8 cellular contexts compared by ENCODE assay signal in genomic region chr2:231604101-231604684, GRCh38. TPM values are rescaled to one million over a fixed set of nuclear protein-coding genes. Genes with fewer than 3 reads are reported as not detected.
DNase-seq lines count a peak whose midpoint lies in the region; ATAC-seq and TF ChIP-seq lines count a peak whose summit lies in the region.

No MANE protein-coding gene starts in this region.

- H3K4me1 Mint-ChIP-seq in dendritic cell treated with granulocyte-macrophage colony-stimulating factor and Interleukin-4, amounts not matched to agents 40 ng/mL and 50 ng/mL, for 4 days (ENCODE audit: low read depth): peaks cover 29% of the 10 kb centered on the region

- peak overlapping the region; percentile 79 for H3K27ac Mint-ChIP-seq in dendritic cell treated with granulocyte-macrophage colony-stimulating factor and Interleukin-4, amounts not matched to agents 40 ng/mL and 50 ng/mL, for 4 days

- no peaks in the 10 kb centered on the region for H3K9me3 ChIP-seq in testis

- WGBS in testis, 2 donors: 5% methylated on average over 8 to 32 of the region's 40 CpGs

- ATAC-seq in GM18867 (IDR thresholded peaks at IDR 0.05; ENCODE audit: unreplicated experiment) (peak; percentile 39), HG03064 (IDR thresholded peaks at IDR 0.05; ENCODE audit: low read depth, unreplicated experiment) (peak; percentile 45)

- TF ChIP-seq POLR2A in testis (IDR thresholded peaks at IDR 0.05): peak; percentile 23

- H3K27me3 ChIP-seq in testis: no peaks in the 10 kb centered on the region

- H3K4me3 Mint-ChIP-seq in dendritic cell treated with granulocyte-macrophage colony-stimulating factor and Interleukin-4, amounts not matched to agents 40 ng/mL and 50 ng/mL, for 4 days: peak overlapping the region; percentile 51

- peaks cover 25% of the 10 kb centered on the region for H3K4me1 ChIP-seq in testis

- H3K4me3 ChIP-seq in AG09309 (ENCODE audit: control insufficient read depth, low read depth, low read length) (peak overlapping the region; percentile 40), testis (peak overlapping the region; percentile 53 to 63)

- H3K36me3 ChIP-seq in testis (ENCODE audit: low read depth, missing control alignments): no peaks in the 10 kb centered on the region

- H3K27me3 Mint-ChIP-seq in dendritic cell treated with granulocyte-macrophage colony-stimulating factor and Interleukin-4, amounts not matched to agents 40 ng/mL and 50 ng/mL, for 4 days: peaks cover 23% of the 10 kb centered on the region

- no peaks in the 10 kb centered on the region for H3K9me3 Mint-ChIP-seq in dendritic cell treated with granulocyte-macrophage colony-stimulating factor and Interleukin-4, amounts not matched to agents 40 ng/mL and 50 ng/mL, for 4 days

- TF ChIP-seq CTCF in AG09309 (IDR thresholded peaks at IDR 0.05; ENCODE audit: control insufficient read depth, insufficient read depth, low read depth, low read length, missing control alignments) (no peak), testis (IDR thresholded peaks at IDR 0.05) (no peak)

- intact Hi-C loops in dendritic cell treated with granulocyte-macrophage colony-stimulating factor and Interleukin-4, amounts not matched to agents 40 ng/mL and 50 ng/mL, for 4 days (cut with micrococcal nuclease): loop anchor here (5.0 kb wide), 1 partner anchor 87 kb away; no protein-coding TSS in a partner anchor
- intact Hi-C loops in testis (cut with DNase I; ENCODE audit: low total_unique reads): loop anchor here (5.0 kb wide), 1 partner anchor 42 kb away; no protein-coding TSS in a partner anchor

- no peaks in the 10 kb centered on the region for H3K36me3 Mint-ChIP-seq in dendritic cell treated with granulocyte-macrophage colony-stimulating factor and Interleukin-4, amounts not matched to agents 40 ng/mL and 50 ng/mL, for 4 days (ENCODE audit: low read depth)

- peak overlapping the region; percentile 93 to 98 for H3K27ac ChIP-seq in testis

- no peak for DNase-seq in AG09309 (ENCODE audit: low read depth)
- peak; percentile 41 for DNase-seq in RKO (ENCODE audit: low spot score)
- peak; percentile 94 for DNase-seq in medulla oblongata (ENCODE audit: extremely low spot score)
- peak; percentile 48 for DNase-seq in testis
- no peak for DNase-seq in KG1 (lab: John Stamatoyannopoulos, UW)

RNA-seq across cellular contexts. Expression of gene TEX44, which starts 11.5 kb away (rescaled TPM):
- total RNA-seq in testis: 100 to 1,000 TPM in 1 of 2 donors, 10 to 100 TPM in 1; 84.4 to 248 TPM
- polyA plus RNA-seq in testis (ENCODE audit: insufficient read depth, low read depth, low replicate concordance): 166 TPM

Comparison
In these comparisons a context has a peak if more than half of its experiments do, and no peak if none do; other contexts are left out.
1. DNase-seq: peak in RKO (single experiment), medulla oblongata (single experiment) and testis (single experiment); none in AG09309 (single experiment) and KG1 (single experiment).